Comparison of ENCODE assay signal across 18 cellular contexts in genomic region chr1:228420968-228421826, GRCh38. TPM values are rescaled to one million over a fixed set of nuclear protein-coding genes. Genes with fewer than 3 reads are reported as not detected.
A peak's percentile ranks its signal among the peaks of the same experiment; 100 is the strongest.
DNase-seq lines count a peak whose midpoint lies in the region; ATAC-seq and TF ChIP-seq lines count a peak whose summit lies in the region.
"Had no signal": no experiment of that assay in that cellular context is flagged by ENCODE, and none has a peak within 500 bp of the region (broad histone marks: within the 10 kb centered on the region; RNA-seq: fewer than 3 reads in every experiment).

No MANE protein-coding gene starts in this region.

- H4K20me1 ChIP-seq in PC-3 (ENCODE audit: low read length): no peaks in the 10 kb centered on the region

- no TSS peak for BruUV-seq in PC-3 (replicated peaks; lab: Mats Ljungman, UMichigan)

- no peak overlapping the region for H3K4me3 ChIP-seq in PC-3 (ENCODE audit: low read length)
- no peak overlapping the region for H3K4me3 ChIP-seq in colonic mucosa
- H3K4me3 ChIP-seq: BLaER1 treated with 17β-estradiol and CSF1 and Interleukin-3, amounts not matched to agents 10 nM and 100 nM; MG63; SJCRH30 had no signal

- POLR2A ChIA-PET in PC-3 (lab: Charles Lee; ENCODE audit: unreplicated experiment): no interaction called here

- DNase-seq in HCEC 1CT (peak; percentile 19), PC-3 (peak; percentile 39), erythroblast (lab: John Stamatoyannopoulos, UW) (peak; percentile 34 to 81), type B pancreatic cell (ENCODE audit: extremely low spot score, unreplicated experiment) (no peak), activated gamma-delta T cell (lab: John Stamatoyannopoulos, UW) (no peak), colonic mucosa (no peak), DMS 273 (lab: John Stamatoyannopoulos, UW; ENCODE audit: unreplicated experiment) (no peak)
- DNase-seq: KBM-7, MG63, NCI-H1105 treated with DMSO at 0.1 percent for 48 hours, NCI-H187 treated with DMSO at 0.1 percent for 48 hours, NCI-H2171, NCI-H774, SJCRH30 had no signal

- peak overlapping the region; percentile 14 for H3K27ac Mint-ChIP-seq in type B pancreatic cell

- no peaks in the 10 kb centered on the region for H3K9me3 Mint-ChIP-seq in type B pancreatic cell

- no peak overlapping the region for H3K4me2 ChIP-seq in PC-3 (ENCODE audit: low read length)
- H3K4me2 ChIP-seq: BLaER1 treated with 17β-estradiol and CSF1 and Interleukin-3, amounts not matched to agents 10 nM and 100 nM had no signal

- no peaks in the 10 kb centered on the region for H3K79me2 ChIP-seq in PC-3 (ENCODE audit: low read length)

- ATAC-seq in PC-3: no peak
- ATAC-seq: HCT116 had no signal

- peaks cover 3% of the 10 kb centered on the region for H3K27me3 Mint-ChIP-seq in type B pancreatic cell

- no peak overlapping the region for H3K27ac ChIP-seq in PC-3 (ENCODE audit: low read length)
- H3K27ac ChIP-seq in colonic mucosa: no peak overlapping the region
- H3K27ac ChIP-seq: BLaER1 treated with 17β-estradiol and CSF1 and Interleukin-3, amounts not matched to agents 10 nM and 100 nM; SJCRH30 had no signal

- H3K36me3 Mint-ChIP-seq in type B pancreatic cell: no peaks in the 10 kb centered on the region

- H3F3A ChIP-seq in PC-3 (ENCODE audit: low read length, unreplicated experiment): no peaks in the 10 kb centered on the region

- H3K36me3 ChIP-seq in PC-3 (ENCODE audit: low read depth, low read length): no peaks in the 10 kb centered on the region
- no peaks in the 10 kb centered on the region for H3K36me3 ChIP-seq in colonic mucosa
- H3K36me3 ChIP-seq: MG63, SJCRH30 had no signal

- no peak for TF ChIP-seq POLR2A in erythroblast (IDR thresholded peaks at IDR 0.05; ENCODE audit: low read length)

- H3K4me1 ChIP-seq in PC-3 (ENCODE audit: insufficient read depth, low read length) (peaks cover 14% of the 10 kb centered on the region), colonic mucosa (peaks cover 3% of the 10 kb centered on the region)
- H3K4me1 ChIP-seq: BLaER1 treated with 17β-estradiol and CSF1 and Interleukin-3, amounts not matched to agents 10 nM and 100 nM; SJCRH30 had no signal

- H3K9me2 ChIP-seq in PC-3 (replicated peaks; ENCODE audit: low read length): no peaks in the 10 kb centered on the region

- intact Hi-C loops in PC-3 (cut with micrococcal nuclease): no loop called here
- intact Hi-C loops in colonic mucosa (cut with DNase I): no loop called here

- peaks cover 4% of the 10 kb centered on the region for H3K4me1 Mint-ChIP-seq in type B pancreatic cell (ENCODE audit: unreplicated experiment)

- CTCF ChIA-PET in PC-3 (lab: Charles Lee): no interaction called here

- H3K9me3 ChIP-seq in PC-3 (ENCODE audit: low read length) (no peaks in the 10 kb centered on the region), colonic mucosa (no peaks in the 10 kb centered on the region)
- H3K9me3 ChIP-seq: MG63, SJCRH30 had no signal

- H2AFZ ChIP-seq in PC-3 (ENCODE audit: low read length): no peak overlapping the region

- H3K9ac ChIP-seq in PC-3 (ENCODE audit: low read length) (no peak overlapping the region), colonic mucosa (ENCODE audit: low read depth in 2 of 2, low read length in 2 of 2) (no peak overlapping the region)
- H3K9ac ChIP-seq: BLaER1 treated with 17β-estradiol and CSF1 and Interleukin-3, amounts not matched to agents 10 nM and 100 nM had no signal

- no peak for TF ChIP-seq CTCF in PC-3 (conservative IDR thresholded peaks at IDR 0.05; ENCODE audit: low read depth, low read length)
- no peak for TF ChIP-seq CTCF in type B pancreatic cell (conservative IDR thresholded peaks at IDR 0.05)
- no peak for TF ChIP-seq CTCF in colonic mucosa (IDR thresholded peaks at IDR 0.05)

- H3K27me3 ChIP-seq in PC-3 (ENCODE audit: low read length) (no peaks in the 10 kb centered on the region), colonic mucosa (peaks cover 4% of the 10 kb centered on the region)
- H3K27me3 ChIP-seq: SJCRH30 had no signal

- no peak overlapping the region for H3K4me3 Mint-ChIP-seq in type B pancreatic cell

RNA-seq across cellular contexts. Expression of gene TRIM17, which starts 4.5 kb away (rescaled TPM):
- total RNA-seq in PC-3 (2014; rRNA removed) (not detected in 2 replicates), type B pancreatic cell (ENCODE audit: low replicate concordance) (7.8 and 9.4 TPM in 2 replicates), colonic mucosa (under 1 TPM in 1 of 2 donors, not detected in 1; 0.21 TPM)
- total RNA-seq: HT-29, NCI-H460, SJCRH30 had no signal

RNA-seq across cellular contexts. Expression of gene TRIM11, which starts 14.6 kb away (rescaled TPM):
- total RNA-seq in PC-3 (2014; rRNA removed): 48.3 and 94.6 TPM in 2 replicates
- 33.6 and 38.0 TPM in 2 replicates for total RNA-seq in type B pancreatic cell (ENCODE audit: low replicate concordance)
- total RNA-seq in colonic mucosa: 10 to 100 TPM; 38.1 to 48.9 TPM

Comparison
In these comparisons a context has a peak if more than half of its experiments do, and no peak if none do; other contexts are left out.
1. DNase-seq: peak in HCEC 1CT (single experiment), PC-3 (single experiment) and erythroblast (2 of 2); none in type B pancreatic cell (single experiment), activated gamma-delta T cell (single experiment), colonic mucosa (single experiment) and DMS 273 (single experiment).